2 cellular contexts compared by ENCODE assay signal in genomic region chr13:51913421-51914136, GRCh38.
TF ChIP-seq lines count a peak whose summit lies in the region.

No MANE protein-coding gene starts in this region.

TF ChIP-seq in HCT116, 20 proteins besides CTCF, POLR2A, EP300 and RAD21 (continued from another document):
- TF ChIP-seq REST (IDR thresholded peaks at IDR 0.05; ENCODE audit: low read depth) (no peak), CBX3 (IDR thresholded peaks at IDR 0.05; ENCODE audit: low read depth) (no peak), EZH2phosphoT487 (IDR thresholded peaks at IDR 0.05; ENCODE audit: borderline replicate concordance) (no peak), TCF7L2 (IDR thresholded peaks at IDR 0.05; ENCODE audit: borderline replicate concordance, extremely low read depth, insufficient read depth, insufficient read length) (no peak), EZH2 (IDR thresholded peaks at IDR 0.05) (no peak), POLR2AphosphoS5 (IDR thresholded peaks at IDR 0.05; ENCODE audit: low read depth, low read length) (no peak), FOSL1 (IDR thresholded peaks at IDR 0.05; ENCODE audit: low read depth) (no peak), YY1 (IDR thresholded peaks at IDR 0.05; ENCODE audit: extremely low read depth, insufficient replicate concordance, low read depth, low read length) (no peak), MAX (IDR thresholded peaks at IDR 0.05) (no peak), ATF3 (IDR thresholded peaks at IDR 0.05) (no peak), EGR1 (IDR thresholded peaks at IDR 0.05; ENCODE audit: low read depth) (no peak)

TF ChIP-seq in SK-N-SH, 30 proteins besides CTCF, POLR2A, EP300 and RAD21 (continued from another document):
- no peak for TF ChIP-seq USF2 (IDR thresholded peaks at IDR 0.05; ENCODE audit: borderline replicate concordance, low read depth, low read length)
- TF ChIP-seq TAF1 (IDR thresholded peaks at IDR 0.05; ENCODE audit: borderline replicate concordance, low read depth, low read length), result no peak
- TF ChIP-seq SMC3 (IDR thresholded peaks at IDR 0.05; ENCODE audit: low read depth, low read length), result no peak
- no peak for TF ChIP-seq SIN3A (IDR thresholded peaks at IDR 0.05; ENCODE audit: borderline replicate concordance, low read depth, low read length)
- TF ChIP-seq TEAD4 (IDR thresholded peaks at IDR 0.05; ENCODE audit: borderline replicate concordance, insufficient read depth), result no peak
- no peak for TF ChIP-seq REST (IDR thresholded peaks at IDR 0.05; ENCODE audit: low read depth, low read length)
- no peak for TF ChIP-seq YY1 (IDR thresholded peaks at IDR 0.05; ENCODE audit: low read depth)
- no peak for TF ChIP-seq ZBTB33 (IDR thresholded peaks at IDR 0.05; ENCODE audit: borderline replicate concordance, low read depth)
- no peak for TF ChIP-seq RXRA (IDR thresholded peaks at IDR 0.05; ENCODE audit: borderline replicate concordance, low read depth)
- no peak for TF ChIP-seq TCF12 (IDR thresholded peaks at IDR 0.05)
- no peak for TF ChIP-seq RFX5 (IDR thresholded peaks at IDR 0.05; ENCODE audit: low read length)
- TF ChIP-seq GABPA (IDR thresholded peaks at IDR 0.05; ENCODE audit: low read depth), result no peak
- no peak for TF ChIP-seq RCOR1 (IDR thresholded peaks at IDR 0.05; ENCODE audit: low read length)
TF ChIP-seq in SK-N-SH: peak in this region for 0.
